In the genomic region with DNA sequence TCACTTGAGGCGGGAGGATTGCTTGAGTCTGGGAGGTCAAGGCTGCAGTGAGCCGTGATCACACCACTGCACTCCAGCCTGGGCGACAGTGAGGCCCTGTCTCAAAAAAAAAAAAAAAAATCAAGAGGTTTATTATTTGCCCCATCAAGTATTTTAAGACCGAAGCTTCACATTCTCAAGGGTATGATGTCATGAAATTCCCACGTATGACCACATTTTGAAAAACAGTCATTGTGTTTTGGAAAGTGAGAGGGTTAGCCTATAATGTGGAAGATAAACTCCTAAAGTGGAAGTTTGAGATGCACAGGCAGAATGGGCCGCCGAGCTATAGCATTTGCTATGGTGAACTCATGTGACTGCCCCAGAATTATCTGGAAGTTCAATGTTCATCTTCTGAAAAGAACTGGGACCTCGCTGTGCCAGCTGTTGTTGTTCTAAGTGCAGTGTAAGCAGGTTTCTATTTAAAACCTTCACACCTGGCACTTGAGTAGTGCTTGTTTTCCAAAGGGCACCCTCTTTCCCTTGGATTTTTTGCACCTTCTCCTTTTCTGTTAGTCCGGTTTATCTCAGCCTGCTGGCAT, we compare ENCODE assay signal across 12 cellular contexts.
A peak's percentile ranks its signal among the peaks of the same experiment; 100 is the strongest.
DNase-seq lines count a peak whose midpoint lies in the region; ATAC-seq, FAIRE-seq and TF ChIP-seq lines count a peak whose summit lies in the region.
"Had no signal": no experiment of that assay in that cellular context is flagged by ENCODE, and none has a peak within 500 bp of the region (broad histone marks: within the 10 kb centered on the region; RNA-seq: fewer than 3 reads in every experiment).

No MANE protein-coding gene starts in this region.

- H3K4me1 ChIP-seq in HEK293 (ENCODE audit: control insufficient read depth, insufficient read depth, low read length) (no peaks in the 10 kb centered on the region), small intestine (ENCODE audit: control insufficient read depth in 2 of 2, insufficient read depth in 1 of 2, low read depth in 1 of 2, low read length in 1 of 2) (peaks cover 0 to 14% of the 10 kb centered on the region in 2 donors)

- WGBS in small intestine, 3 donors = 30 to 60% (median 48%) methylated on average over 9 of the region's 9 CpGs

- CTCF ChIA-PET in HEK293 (lab: Yijun Ruan, JAX) (interaction anchor here (0.6 to 1.2 kb wide), 3 partner anchors 131 to 208 kb away, joined by 3 to 6 read pairs (median 3); a partner anchor contains a TSS), T-cell (lab: Charles Lee) (no interaction called here)

- H3K4me3 Mint-ChIP-seq in T-helper 17 cell = no peak overlapping the region
- no peak overlapping the region for H3K4me3 Mint-ChIP-seq in T-cell
- H3K4me3 Mint-ChIP-seq: CD14-positive monocyte, memory B cell had no signal

- peak; percentile 44 for DNase-seq in SK-MEL-5 (ENCODE audit: low read depth, low spot score)
- DNase-seq in iris pigment epithelial cell (ENCODE audit: low read depth) = peak; percentile 56
- DNase-seq in small intestine = peak; percentile 92
- no peak for DNase-seq in T-helper 17 cell
- DNase-seq in sciatic nerve (ENCODE audit: low spot score) = no peak
- no peak for DNase-seq in T-cell
- DNase-seq in HTR-8/SVneo (ENCODE audit: insufficient read length, low spot score) = no peak
- DNase-seq: PC-9; stimulated activated CD4-positive, alpha-beta T cell treated with anti-CD3 and anti-CD28 coated beads, Interleukin-12 subunit alpha, Interleukin-12 subunit beta, amount 100 ng/mL, for 4 hours had no signal

- TF ChIP-seq CTCF in HEK293 (tag by site-specific recombination; IDR thresholded peaks at IDR 0.05) = no peak

- peaks cover 4% of the 10 kb centered on the region for H3K4me1 Mint-ChIP-seq in T-helper 17 cell
- no peaks in the 10 kb centered on the region for H3K4me1 Mint-ChIP-seq in T-cell
- H3K4me1 Mint-ChIP-seq: memory B cell had no signal

- H3K9me3 ChIP-seq in HEK293 (ENCODE audit: control insufficient read depth, insufficient read depth, low read depth, low read length) (no peaks in the 10 kb centered on the region), small intestine (ENCODE audit: control insufficient read depth, low read depth) (no peaks in the 10 kb centered on the region), T-helper 17 cell (ENCODE audit: control insufficient read depth, low read length, poor library complexity, severe bottlenecking) (no peaks in the 10 kb centered on the region)

- H3K27me3 Mint-ChIP-seq in T-helper 17 cell = peaks cover 34% of the 10 kb centered on the region
- H3K27me3 Mint-ChIP-seq in T-cell = peaks cover 0 to 16% of the 10 kb centered on the region in 2 donors

- no peaks in the 10 kb centered on the region for H3K27me3 ChIP-seq in small intestine (ENCODE audit: control insufficient read depth in 2 of 2, insufficient read depth in 2 of 2, low read length in 2 of 2)

- no peaks in the 10 kb centered on the region for H3K9me3 Mint-ChIP-seq in T-cell
- H3K9me3 Mint-ChIP-seq: CD14-positive monocyte, memory B cell had no signal

- ATAC-seq in T-helper 17 cell (no peak), sciatic nerve (no peak), T-cell (replicated peaks in 1 of 4) (no peak)

- in situ Hi-C loops in SK-MEL-5 (cut with HindIII; ENCODE audit: low pct_unique_long_range_greater_than_20kb, low sequenced_read_pairs) = no loop called here

- FAIRE-seq in small intestine (lab: Jason Lieb, UNC) = no peak
- FAIRE-seq in HTR-8/SVneo (lab: Jason Lieb, UNC) = no peak

- no peak overlapping the region for H3K27ac Mint-ChIP-seq in T-helper 17 cell
- H3K27ac Mint-ChIP-seq in T-cell = no peak overlapping the region
- H3K27ac Mint-ChIP-seq: CD14-positive monocyte, memory B cell had no signal

- no peak overlapping the region for H3K27ac ChIP-seq in HEK293 (ENCODE audit: extremely low read depth, low read depth, low read length)
- H3K27ac ChIP-seq in small intestine (ENCODE audit: low read depth in 1 of 2, low read length in 1 of 2) = peak overlapping the region; percentile 78 to 92
- H3K27ac ChIP-seq: PC-9 had no signal

- H3K36me3 ChIP-seq in HEK293 (ENCODE audit: control insufficient read depth in 2 of 2, insufficient read depth in 1 of 2, low read length in 2 of 2) (no peaks in the 10 kb centered on the region), small intestine (ENCODE audit: control insufficient read depth in 2 of 2, insufficient read depth in 2 of 2, low read length in 2 of 2) (no peaks in the 10 kb centered on the region)

- POLR2A ChIA-PET in HEK293 (lab: Yijun Ruan, JAX) = interaction anchor here (0.9 kb wide), 1 partner anchor 29 kb away, joined by 3 read pairs; no protein-coding TSS in a partner anchor
- POLR2A ChIA-PET in T-cell (lab: Charles Lee) = no interaction called here

- no peak overlapping the region for H3K4me3 ChIP-seq in HEK293 (ENCODE audit: low read depth, low read length)
- H3K4me3 ChIP-seq in small intestine (ENCODE audit: low read depth in 1 of 2, low read length in 2 of 2) = no peak overlapping the region
- H3K4me3 ChIP-seq: PC-9 had no signal

- H3K36me3 Mint-ChIP-seq in T-helper 17 cell (ENCODE audit: low read depth) = no peaks in the 10 kb centered on the region
- no peaks in the 10 kb centered on the region for H3K36me3 Mint-ChIP-seq in T-cell
- H3K36me3 Mint-ChIP-seq: CD14-positive monocyte, memory B cell had no signal

- intact Hi-C loops in sciatic nerve (cut with DNase I) = no loop called here

TF ChIP-seq in HEK293, 187 proteins besides CTCF, POLR2A, EP300 and RAD21 (continues in another document):
- TF ChIP-seq PRDM1 (tag by site-specific recombination; IDR thresholded peaks at IDR 0.05) (no peak), ZNF558 (tag by site-specific recombination; IDR thresholded peaks at IDR 0.05) (no peak), ZNF677 (tag by site-specific recombination; IDR thresholded peaks at IDR 0.05) (no peak), ZNF433 (tag by site-specific recombination; IDR thresholded peaks at IDR 0.05; ENCODE audit: low read depth) (no peak), ZEB2 (tag by site-specific recombination; IDR thresholded peaks at IDR 0.05) (no peak), ZSCAN16 (tag by site-specific recombination; IDR thresholded peaks at IDR 0.05) (no peak), ZNF302 (tag by site-specific recombination; IDR thresholded peaks at IDR 0.05; ENCODE audit: low read depth) (no peak), ZSCAN30 (tag by site-specific recombination; IDR thresholded peaks at IDR 0.05) (no peak), ZNF138 (tag by site-specific recombination; IDR thresholded peaks at IDR 0.05; ENCODE audit: borderline replicate concordance) (no peak), YY1 (tag by site-specific recombination; IDR thresholded peaks at IDR 0.05) (no peak), ZNF629 (tag by site-specific recombination; IDR thresholded peaks at IDR 0.05) (0 out of 2 replicates have a peak, but pooled peaks have one; percentile 27), ZNF529 (tag by site-specific recombination; IDR thresholded peaks at IDR 0.05; ENCODE audit: insufficient replicate concordance) (no peak), ZNF776 (tag by site-specific recombination; IDR thresholded peaks at IDR 0.05; ENCODE audit: borderline replicate concordance) (no peak)
- TF ChIP-seq, protein P1, sequence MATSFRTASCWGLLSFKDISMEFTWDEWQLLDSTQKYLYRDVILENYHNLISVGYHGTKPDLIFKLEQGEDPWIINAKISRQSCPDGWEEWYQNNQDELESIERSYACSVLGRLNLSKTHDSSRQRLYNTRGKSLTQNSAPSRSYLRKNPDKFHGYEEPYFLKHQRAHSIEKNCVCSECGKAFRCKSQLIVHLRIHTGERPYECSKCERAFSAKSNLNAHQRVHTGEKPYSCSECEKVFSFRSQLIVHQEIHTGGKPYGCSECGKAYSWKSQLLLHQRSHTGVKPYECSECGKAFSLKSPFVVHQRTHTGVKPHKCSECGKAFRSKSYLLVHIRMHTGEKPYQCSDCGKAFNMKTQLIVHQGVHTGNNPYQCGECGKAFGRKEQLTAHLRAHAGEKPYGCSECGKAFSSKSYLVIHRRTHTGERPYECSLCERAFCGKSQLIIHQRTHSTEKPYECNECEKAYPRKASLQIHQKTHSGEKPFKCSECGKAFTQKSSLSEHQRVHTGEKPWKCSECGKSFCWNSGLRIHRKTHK (tag by site-specific recombination; IDR thresholded peaks at IDR 0.05) = no peak
- TF ChIP-seq, protein P2, sequence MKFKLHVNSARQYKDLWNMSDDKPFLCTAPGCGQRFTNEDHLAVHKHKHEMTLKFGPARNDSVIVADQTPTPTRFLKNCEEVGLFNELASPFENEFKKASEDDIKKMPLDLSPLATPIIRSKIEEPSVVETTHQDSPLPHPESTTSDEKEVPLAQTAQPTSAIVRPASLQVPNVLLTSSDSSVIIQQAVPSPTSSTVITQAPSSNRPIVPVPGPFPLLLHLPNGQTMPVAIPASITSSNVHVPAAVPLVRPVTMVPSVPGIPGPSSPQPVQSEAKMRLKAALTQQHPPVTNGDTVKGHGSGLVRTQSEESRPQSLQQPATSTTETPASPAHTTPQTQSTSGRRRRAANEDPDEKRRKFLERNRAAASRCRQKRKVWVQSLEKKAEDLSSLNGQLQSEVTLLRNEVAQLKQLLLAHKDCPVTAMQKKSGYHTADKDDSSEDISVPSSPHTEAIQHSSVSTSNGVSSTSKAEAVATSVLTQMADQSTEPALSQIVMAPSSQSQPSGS (tag by site-specific recombination; IDR thresholded peaks at IDR 0.05; ENCODE audit: low read depth) = peak; percentile 75
- TF ChIP-seq, protein P3, sequence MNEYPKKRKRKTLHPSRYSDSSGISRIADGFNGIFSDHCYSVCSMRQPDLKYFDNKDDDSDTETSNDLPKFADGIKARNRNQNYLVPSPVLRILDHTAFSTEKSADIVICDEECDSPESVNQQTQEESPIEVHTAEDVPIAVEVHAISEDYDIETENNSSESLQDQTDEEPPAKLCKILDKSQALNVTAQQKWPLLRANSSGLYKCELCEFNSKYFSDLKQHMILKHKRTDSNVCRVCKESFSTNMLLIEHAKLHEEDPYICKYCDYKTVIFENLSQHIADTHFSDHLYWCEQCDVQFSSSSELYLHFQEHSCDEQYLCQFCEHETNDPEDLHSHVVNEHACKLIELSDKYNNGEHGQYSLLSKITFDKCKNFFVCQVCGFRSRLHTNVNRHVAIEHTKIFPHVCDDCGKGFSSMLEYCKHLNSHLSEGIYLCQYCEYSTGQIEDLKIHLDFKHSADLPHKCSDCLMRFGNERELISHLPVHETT (tag by site-specific recombination; IDR thresholded peaks at IDR 0.05) = no peak

Comparison
In these comparisons a context has a peak if more than half of its experiments do, and no peak if none do; other contexts are left out.
1. DNase-seq: peak in SK-MEL-5 (single experiment), iris pigment epithelial cell (single experiment) and small intestine (single experiment); none in T-helper 17 cell (0 of 3), sciatic nerve (single experiment), T-cell (0 of 34) and HTR-8/SVneo (single experiment).